1 cellular context compared by ENCODE assay signal in the genomic region with DNA sequence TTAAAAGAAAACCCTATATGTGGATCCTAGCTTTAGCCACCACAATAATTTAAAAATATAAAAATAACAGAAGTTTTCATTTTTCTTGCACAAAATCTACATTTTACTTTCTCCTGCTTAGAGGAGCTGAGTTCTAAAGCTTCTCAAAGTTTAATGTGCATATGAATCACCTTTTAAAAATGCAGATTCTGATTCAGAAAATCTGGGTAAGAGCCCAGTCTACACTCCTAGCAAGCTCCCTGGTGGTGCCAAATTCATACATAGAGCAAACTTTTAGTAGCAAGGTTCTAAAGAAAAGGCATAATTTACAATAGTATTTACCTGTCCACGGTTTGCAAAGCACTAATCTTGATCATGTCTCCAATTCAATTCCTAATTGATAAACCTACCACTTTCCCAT.
A peak's percentile ranks its signal among the peaks of the same experiment; 100 is the strongest.
TF ChIP-seq lines count a peak whose summit lies in the region.

No MANE protein-coding gene starts in this region.

TF ChIP-seq in SK-N-SH, 30 proteins besides CTCF, POLR2A, EP300 and RAD21 (continued from another document):
- no peak for TF ChIP-seq TAF1 (IDR thresholded peaks at IDR 0.05; ENCODE audit: borderline replicate concordance, low read depth, low read length)
- TF ChIP-seq JUND (IDR thresholded peaks at IDR 0.05), result peak; percentile 55
- no peak for TF ChIP-seq FOXM1 (IDR thresholded peaks at IDR 0.05; ENCODE audit: low read depth)
- no peak for TF ChIP-seq YY1 (IDR thresholded peaks at IDR 0.05; ENCODE audit: low read depth)
- TF ChIP-seq RXRA (IDR thresholded peaks at IDR 0.05; ENCODE audit: borderline replicate concordance, low read depth), result no peak
- no peak for TF ChIP-seq FOXJ3 (CRISPR knock-in tag; IDR thresholded peaks at IDR 0.05)
- TF ChIP-seq RCOR1 (IDR thresholded peaks at IDR 0.05; ENCODE audit: low read length), result no peak
- no peak for TF ChIP-seq MEF2A (IDR thresholded peaks at IDR 0.05; ENCODE audit: borderline replicate concordance, low read depth)
- no peak for TF ChIP-seq TEAD4 (IDR thresholded peaks at IDR 0.05; ENCODE audit: borderline replicate concordance, insufficient read depth)
- TF ChIP-seq, protein P1, sequence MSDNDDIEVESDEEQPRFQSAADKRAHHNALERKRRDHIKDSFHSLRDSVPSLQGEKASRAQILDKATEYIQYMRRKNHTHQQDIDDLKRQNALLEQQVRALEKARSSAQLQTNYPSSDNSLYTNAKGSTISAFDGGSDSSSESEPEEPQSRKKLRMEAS (IDR thresholded peaks at IDR 0.05; ENCODE audit: low read depth), result no peak
- TF ChIP-seq NRF1 (IDR thresholded peaks at IDR 0.05; ENCODE audit: low read depth, low read length), result no peak
- no peak for TF ChIP-seq GABPA (IDR thresholded peaks at IDR 0.05; ENCODE audit: low read depth)
- TF ChIP-seq RFX5 (IDR thresholded peaks at IDR 0.05; ENCODE audit: low read length), result no peak
- peak; percentile 62; the same call in 1 of the 2 replicates for TF ChIP-seq FOSL2 (IDR thresholded peaks at IDR 0.05; ENCODE audit: borderline replicate concordance, low read depth)
- TF ChIP-seq MXI1 (IDR thresholded peaks at IDR 0.05; ENCODE audit: low read depth, low read length), result no peak
- no peak for TF ChIP-seq EZH2phosphoT487 (IDR thresholded peaks at IDR 0.05; ENCODE audit: borderline replicate concordance, low read depth)
